In the genomic region with DNA sequence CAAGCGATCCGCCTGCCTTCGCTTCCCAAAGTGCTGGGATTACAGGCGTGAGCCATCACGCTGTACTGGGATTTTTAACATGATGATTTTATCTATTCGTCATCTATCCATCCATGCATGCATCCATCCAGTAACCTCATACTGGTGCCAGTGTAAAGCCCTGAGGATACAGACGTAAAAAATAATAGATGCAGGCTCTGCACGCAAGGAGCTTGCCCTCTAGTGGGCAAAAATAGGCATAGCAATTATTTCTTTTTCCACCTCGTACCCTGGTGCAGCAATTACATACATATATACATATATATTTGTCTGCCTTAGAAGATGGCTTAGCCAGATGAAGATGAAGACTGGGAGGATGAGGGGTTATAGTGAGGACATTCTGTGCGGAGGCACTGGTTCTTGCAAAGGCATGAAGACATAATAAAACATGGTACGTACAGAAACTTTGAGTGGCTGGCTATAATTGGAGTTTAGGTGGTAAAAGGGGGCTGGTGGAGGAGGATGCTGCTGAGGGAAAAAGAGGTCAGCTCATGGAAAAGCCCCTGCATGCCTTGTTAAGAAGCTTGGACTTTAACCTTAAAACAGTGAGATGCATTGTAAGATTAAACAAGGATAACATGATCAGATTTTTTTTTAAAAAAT, we compare ENCODE assay signal across 8 cellular contexts. TPM values are rescaled to one million over a fixed set of nuclear protein-coding genes. Genes with fewer than 3 reads are reported as not detected.
A peak's percentile ranks its signal among the peaks of the same experiment; 100 is the strongest.
DNase-seq lines count a peak whose midpoint lies in the region; TF ChIP-seq lines count a peak whose summit lies in the region.

No MANE protein-coding gene starts in this region.

- peak; percentile 76 for DNase-seq in ACHN
- DNase-seq in GF-D8 (lab: John Stamatoyannopoulos, UW), result peak; percentile 10
- DNase-seq in Peyer's patch, result no peak
- DNase-seq in dermis blood vessel endothelial cell, result peak; percentile 70
- DNase-seq in mesendoderm, result peak; percentile 56
- DNase-seq in lower leg skin (ENCODE audit: low spot score in 2 of 2), result no peak
- DNase-seq in mesenteric fat pad (ENCODE audit: low spot score), result no peak

- H2BK15ac ChIP-seq in mesendoderm (replicated peaks; ENCODE audit: low read depth), result no peak overlapping the region

- H3K4me2 ChIP-seq in mesendoderm (ENCODE audit: low read length), result no peak overlapping the region

- H2BK5ac ChIP-seq in mesendoderm (ENCODE audit: low read length), result no peak overlapping the region

- in situ Hi-C loops in ACHN (cut with HindIII; ENCODE audit: low pct_ligation_motif_present, low pct_unique_long_range_greater_than_20kb, low sequenced_read_pairs), result no loop called here

- H2AK5ac ChIP-seq in mesendoderm (ENCODE audit: low read length), result no peak overlapping the region

- H3K9me3 ChIP-seq in Peyer's patch, result no peaks in the 10 kb centered on the region

- no CpG with 5 or more reads among the region's 11 CpGs for WGBS in mesendoderm (ENCODE audit: extremely low coverage, insufficient coverage, low lambda C conversion rate)
- 35 to 41% methylated on average over 11 of the region's 11 CpGs for WGBS in lower leg skin, 2 donors

- no peak overlapping the region for H3K23ac ChIP-seq in mesendoderm (ENCODE audit: low read length)

- no peak overlapping the region for H3K4ac ChIP-seq in mesendoderm (ENCODE audit: low read depth, low read length)

- H3K56ac ChIP-seq in mesendoderm (ENCODE audit: low read length), result no peak overlapping the region

- no peaks in the 10 kb centered on the region for H3K4me1 ChIP-seq in Peyer's patch
- no peaks in the 10 kb centered on the region for H3K4me1 ChIP-seq in mesendoderm (ENCODE audit: control insufficient read depth, low read depth, low read length)

- H4K5ac ChIP-seq in mesendoderm (ENCODE audit: low read length), result no peak overlapping the region

- intact Hi-C loops in lower leg skin (cut with DNase I; ENCODE audit: low total_unique reads), result loop anchor here (5.0 kb wide), 1 partner anchor 80 kb away; no protein-coding TSS in a partner anchor

- H3K18ac ChIP-seq in mesendoderm (ENCODE audit: low read length), result no peak overlapping the region

- H3K79me2 ChIP-seq in mesendoderm (ENCODE audit: control insufficient read depth, insufficient read depth, low read length), result no peaks in the 10 kb centered on the region

- H3K27me3 ChIP-seq in Peyer's patch, result no peaks in the 10 kb centered on the region
- H3K27me3 ChIP-seq in mesendoderm (ENCODE audit: insufficient read depth, low read length, poor library complexity), result no peaks in the 10 kb centered on the region

- no peak for TF ChIP-seq EP300 in Ishikawa (IDR thresholded peaks at IDR 0.05; ENCODE audit: borderline replicate concordance)

- H3K36me3 ChIP-seq in Peyer's patch (no peaks in the 10 kb centered on the region), mesendoderm (ENCODE audit: control insufficient read depth, insufficient read depth, low read length) (no peaks in the 10 kb centered on the region)

- TF ChIP-seq RAD21 in Ishikawa (IDR thresholded peaks at IDR 0.05; ENCODE audit: low read depth), result peak; percentile 88

- no peak overlapping the region for H4K8ac ChIP-seq in mesendoderm (ENCODE audit: low read depth, low read length)

- TF ChIP-seq POLR2A in Peyer's patch (IDR thresholded peaks at IDR 0.05) (no peak), lower leg skin (IDR thresholded peaks at IDR 0.05) (no peak)

- H2BK120ac ChIP-seq in mesendoderm (ENCODE audit: low read depth, low read length), result no peak overlapping the region

- H3K4me3 ChIP-seq in Peyer's patch (no peak overlapping the region), mesendoderm (ENCODE audit: low read length) (no peak overlapping the region), lower leg skin (ENCODE audit: low read depth, poor library complexity, severe bottlenecking) (no peak overlapping the region)

- TF ChIP-seq CTCF in Peyer's patch (IDR thresholded peaks at IDR 0.05), result peak; percentile 67 to 88 (median 81)
- TF ChIP-seq CTCF in lower leg skin (IDR thresholded peaks at IDR 0.05), result no peak

- H3K27ac ChIP-seq in Peyer's patch, result no peak overlapping the region
- H3K27ac ChIP-seq in mesendoderm (ENCODE audit: low read depth, low read length), result no peak overlapping the region

- no peaks in the 10 kb centered on the region for H3K79me1 ChIP-seq in mesendoderm (ENCODE audit: low read length)

- H3K9ac ChIP-seq in mesendoderm (ENCODE audit: low read length), result no peak overlapping the region

TF ChIP-seq in Ishikawa, 13 proteins besides CTCF, POLR2A, EP300 and RAD21:
- TF ChIP-seq CREB1 (IDR thresholded peaks at IDR 0.05; ENCODE audit: low read depth), result no peak
- TF ChIP-seq, protein P1, sequence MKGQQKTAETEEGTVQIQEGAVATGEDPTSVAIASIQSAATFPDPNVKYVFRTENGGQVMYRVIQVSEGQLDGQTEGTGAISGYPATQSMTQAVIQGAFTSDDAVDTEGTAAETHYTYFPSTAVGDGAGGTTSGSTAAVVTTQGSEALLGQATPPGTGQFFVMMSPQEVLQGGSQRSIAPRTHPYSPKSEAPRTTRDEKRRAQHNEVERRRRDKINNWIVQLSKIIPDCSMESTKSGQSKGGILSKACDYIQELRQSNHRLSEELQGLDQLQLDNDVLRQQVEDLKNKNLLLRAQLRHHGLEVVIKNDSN (IDR thresholded peaks at IDR 0.05), result no peak
- TF ChIP-seq TEAD4 (IDR thresholded peaks at IDR 0.05), result no peak
- no peak for TF ChIP-seq TCF12 (IDR thresholded peaks at IDR 0.05; ENCODE audit: low read depth)
- no peak for TF ChIP-seq EGR1 (IDR thresholded peaks at IDR 0.05)
- TF ChIP-seq CEBPB (IDR thresholded peaks at IDR 0.05), result no peak
- no peak for TF ChIP-seq FOXM1 (IDR thresholded peaks at IDR 0.05; ENCODE audit: borderline replicate concordance, low read depth)
- TF ChIP-seq NFIC (IDR thresholded peaks at IDR 0.05), result no peak
- TF ChIP-seq ZBTB7A (IDR thresholded peaks at IDR 0.05; ENCODE audit: low read depth), result no peak
- TF ChIP-seq YY1 (IDR thresholded peaks at IDR 0.05; ENCODE audit: low read depth), result no peak
- TF ChIP-seq, protein P2, sequence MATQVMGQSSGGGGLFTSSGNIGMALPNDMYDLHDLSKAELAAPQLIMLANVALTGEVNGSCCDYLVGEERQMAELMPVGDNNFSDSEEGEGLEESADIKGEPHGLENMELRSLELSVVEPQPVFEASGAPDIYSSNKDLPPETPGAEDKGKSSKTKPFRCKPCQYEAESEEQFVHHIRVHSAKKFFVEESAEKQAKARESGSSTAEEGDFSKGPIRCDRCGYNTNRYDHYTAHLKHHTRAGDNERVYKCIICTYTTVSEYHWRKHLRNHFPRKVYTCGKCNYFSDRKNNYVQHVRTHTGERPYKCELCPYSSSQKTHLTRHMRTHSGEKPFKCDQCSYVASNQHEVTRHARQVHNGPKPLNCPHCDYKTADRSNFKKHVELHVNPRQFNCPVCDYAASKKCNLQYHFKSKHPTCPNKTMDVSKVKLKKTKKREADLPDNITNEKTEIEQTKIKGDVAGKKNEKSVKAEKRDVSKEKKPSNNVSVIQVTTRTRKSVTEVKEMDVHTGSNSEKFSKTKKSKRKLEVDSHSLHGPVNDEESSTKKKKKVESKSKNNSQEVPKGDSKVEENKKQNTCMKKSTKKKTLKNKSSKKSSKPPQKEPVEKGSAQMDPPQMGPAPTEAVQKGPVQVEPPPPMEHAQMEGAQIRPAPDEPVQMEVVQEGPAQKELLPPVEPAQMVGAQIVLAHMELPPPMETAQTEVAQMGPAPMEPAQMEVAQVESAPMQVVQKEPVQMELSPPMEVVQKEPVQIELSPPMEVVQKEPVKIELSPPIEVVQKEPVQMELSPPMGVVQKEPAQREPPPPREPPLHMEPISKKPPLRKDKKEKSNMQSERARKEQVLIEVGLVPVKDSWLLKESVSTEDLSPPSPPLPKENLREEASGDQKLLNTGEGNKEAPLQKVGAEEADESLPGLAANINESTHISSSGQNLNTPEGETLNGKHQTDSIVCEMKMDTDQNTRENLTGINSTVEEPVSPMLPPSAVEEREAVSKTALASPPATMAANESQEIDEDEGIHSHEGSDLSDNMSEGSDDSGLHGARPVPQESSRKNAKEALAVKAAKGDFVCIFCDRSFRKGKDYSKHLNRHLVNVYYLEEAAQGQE (IDR thresholded peaks at IDR 0.05; ENCODE audit: low read depth), result no peak
- TF ChIP-seq, protein P3, sequence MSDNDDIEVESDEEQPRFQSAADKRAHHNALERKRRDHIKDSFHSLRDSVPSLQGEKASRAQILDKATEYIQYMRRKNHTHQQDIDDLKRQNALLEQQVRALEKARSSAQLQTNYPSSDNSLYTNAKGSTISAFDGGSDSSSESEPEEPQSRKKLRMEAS (IDR thresholded peaks at IDR 0.05), result no peak
- no peak for TF ChIP-seq TAF1 (IDR thresholded peaks at IDR 0.05; ENCODE audit: low read depth)

RNA-seq across cellular contexts. Expression of a gene that starts 19.6 kb away (rescaled TPM):
- total RNA-seq in Peyer's patch (10 to 100 TPM; 16.3 to 28.1 (median 16.6) TPM), dermis blood vessel endothelial cell (14.5 and 16.5 TPM in 2 replicates), lower leg skin (10 to 100 TPM in 1 of 4 donors, 1 to 10 TPM in 3; 5.9 to 14.1 (median 8.5) TPM), mesenteric fat pad (20.3 TPM)
- 15.2 TPM for polyA plus RNA-seq in mesendoderm (2013, experiment 1 of 2)
- polyA plus RNA-seq in mesendoderm (2013, experiment 2 of 2), result 15.0 TPM

RNA-seq across cellular contexts. Expression of a gene that starts 44.6 kb away (rescaled TPM):
- total RNA-seq in Peyer's patch (10 to 100 TPM; 17.1 to 93.3 (median 18.6) TPM), dermis blood vessel endothelial cell (19.7 and 30.1 TPM in 2 replicates), lower leg skin (10 to 100 TPM; 16.4 to 29.9 (median 18.6) TPM), mesenteric fat pad (21.8 TPM)
- 10.1 TPM for polyA plus RNA-seq in mesendoderm (2013, experiment 1 of 2)
- 11.4 TPM for polyA plus RNA-seq in mesendoderm (2013, experiment 2 of 2)

Comparison
In these comparisons a context has a peak if more than half of its experiments do, and no peak if none do; other contexts are left out.
1. DNase-seq: peak in ACHN (single experiment), GF-D8 (single experiment), dermis blood vessel endothelial cell (single experiment) and mesendoderm (single experiment); none in Peyer's patch (0 of 3), lower leg skin (0 of 2) and mesenteric fat pad (single experiment).
2. CTCF ChIP-seq: peak in Peyer's patch (6 of 6); none in lower leg skin (0 of 3).